27 cellular contexts compared by ENCODE assay signal in the genomic region with DNA sequence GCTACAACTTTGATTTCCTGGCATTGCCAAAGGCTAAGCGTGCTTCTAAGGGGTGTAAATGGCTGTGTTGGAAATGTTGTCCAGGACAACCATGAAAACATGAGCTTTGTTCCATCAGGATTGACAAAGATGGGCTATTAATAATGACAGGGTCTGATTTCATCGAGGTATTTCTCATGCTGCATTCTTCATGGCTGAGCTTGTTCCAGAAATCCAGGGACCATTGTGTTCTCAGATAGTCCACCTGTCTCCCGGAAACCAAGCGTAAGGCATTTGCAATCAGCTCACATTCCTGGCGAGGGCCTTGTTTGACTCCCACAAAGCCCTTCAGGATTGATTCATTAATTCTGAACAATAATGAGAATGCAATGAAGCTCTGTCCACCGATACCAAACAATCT.
DNase-seq lines count a peak whose midpoint lies in the region; ATAC-seq and FAIRE-seq lines count a peak whose summit lies in the region.
"Had no signal": no experiment of that assay in that cellular context is flagged by ENCODE, and none has a peak within 500 bp of the region (broad histone marks: within the 10 kb centered on the region; RNA-seq: fewer than 3 reads in every experiment).

No MANE protein-coding gene starts in this region.

- peaks cover 3% of the 10 kb centered on the region for H3K9me3 Mint-ChIP-seq in activated naive CD8-positive, alpha-beta T cell treated with anti-CD3 and anti-CD28 coated beads, Interleukin-2, amount 10 ng/mL, durations not matched to agents 7 days and 5 days
- H3K9me3 Mint-ChIP-seq in activated naive CD8-positive, alpha-beta T cell treated with anti-CD3 and anti-CD28 coated beads, Interleukin-2, amount 50 U/mL, for 24 hours = peaks cover 4% of the 10 kb centered on the region
- no peaks in the 10 kb centered on the region for H3K9me3 Mint-ChIP-seq in central memory CD8-positive, alpha-beta T cell
- no peaks in the 10 kb centered on the region for H3K9me3 Mint-ChIP-seq in stimulated activated memory B cell treated with anti-CD40 and anti-IgM and Interleukin-4, amounts not matched to agents 10 μg/mL and 1 μg/mL and 100 μg/mL, for 72 hours
- H3K9me3 Mint-ChIP-seq: activated T-helper 2 cell treated with anti-CD3 and anti-CD28 coated beads, Interferon-gamma antibody, Interleukin-2, Interleukin-4, amounts not matched to agents 10 μg/mL and 5 μg/mL and 100 μg/mL, durations not matched to agents 14 hours and 24 hours and 36 hours had no signal

- FAIRE-seq in urothelium cell line (lab: Jason Lieb, UNC) = no peak
- FAIRE-seq: A204.1, bronchial epithelial cell, HepG2, TTC549 had no signal

- peak overlapping the region; percentile 68 for H3K27ac ChIP-seq in skeletal muscle tissue (ENCODE audit: low read depth, low read length)
- H3K27ac ChIP-seq: HL-60, lower lobe of right lung, PC-9, transverse colon had no signal

- peaks cover 8 to 19% (median 9%) of the 10 kb centered on the region in 3 donors for H3K4me1 ChIP-seq in skeletal muscle tissue (ENCODE audit: control insufficient read depth in 3 of 3, insufficient read depth in 3 of 3, low read length in 3 of 3)

- no peak overlapping the region for H3K4me3 Mint-ChIP-seq in activated naive CD8-positive, alpha-beta T cell treated with anti-CD3 and anti-CD28 coated beads, Interleukin-2, amount 10 ng/mL, durations not matched to agents 7 days and 5 days
- no peak overlapping the region for H3K4me3 Mint-ChIP-seq in activated naive CD8-positive, alpha-beta T cell treated with anti-CD3 and anti-CD28 coated beads, Interleukin-2, amount 50 U/mL, for 24 hours
- no peak overlapping the region for H3K4me3 Mint-ChIP-seq in central memory CD8-positive, alpha-beta T cell
- H3K4me3 Mint-ChIP-seq in stimulated activated memory B cell treated with anti-CD40 and anti-IgM and Interleukin-4, amounts not matched to agents 10 μg/mL and 1 μg/mL and 100 μg/mL, for 72 hours = no peak overlapping the region
- H3K4me3 Mint-ChIP-seq: immature natural killer cell had no signal

- no peaks in the 10 kb centered on the region for H3K36me3 ChIP-seq in skeletal muscle tissue (ENCODE audit: control insufficient read depth in 3 of 3, insufficient read depth in 3 of 3, low read length in 3 of 3)
- H3K36me3 ChIP-seq: BE2C, lower lobe of right lung, transverse colon had no signal

- peaks cover 10% of the 10 kb centered on the region for H3K36me3 Mint-ChIP-seq in activated naive CD8-positive, alpha-beta T cell treated with anti-CD3 and anti-CD28 coated beads, Interleukin-2, amount 10 ng/mL, durations not matched to agents 7 days and 5 days
- no peaks in the 10 kb centered on the region for H3K36me3 Mint-ChIP-seq in activated naive CD8-positive, alpha-beta T cell treated with anti-CD3 and anti-CD28 coated beads, Interleukin-2, amount 50 U/mL, for 24 hours (ENCODE audit: low read depth)
- no peaks in the 10 kb centered on the region for H3K36me3 Mint-ChIP-seq in central memory CD8-positive, alpha-beta T cell (ENCODE audit: insufficient read depth)
- H3K36me3 Mint-ChIP-seq in stimulated activated memory B cell treated with anti-CD40 and anti-IgM and Interleukin-4, amounts not matched to agents 10 μg/mL and 1 μg/mL and 100 μg/mL, for 72 hours = no peaks in the 10 kb centered on the region
- H3K36me3 Mint-ChIP-seq: immature natural killer cell had no signal

- ATAC-seq in activated naive CD8-positive, alpha-beta T cell treated with anti-CD3 and anti-CD28 coated beads, Interleukin-2, amount 10 ng/mL, durations not matched to agents 7 days and 5 days (ENCODE audit: low read depth) = no peak
- ATAC-seq in activated naive CD8-positive, alpha-beta T cell treated with anti-CD3 and anti-CD28 coated beads, Interleukin-2, amount 50 U/mL, for 24 hours = no peak
- no peak for ATAC-seq in central memory CD8-positive, alpha-beta T cell (replicated peaks; ENCODE audit: extremely low read depth, poor library complexity, severe bottlenecking)
- ATAC-seq in stimulated activated memory B cell treated with anti-CD40 and anti-IgM and Interleukin-4, amounts not matched to agents 10 μg/mL and 1 μg/mL and 100 μg/mL, for 72 hours = no peak
- ATAC-seq: HepG2; lower lobe of right lung; stimulated activated naive CD8-positive, alpha-beta T cell treated with anti-CD3 and anti-CD28 coated beads, Interleukin-15, amount 100 ng/mL, for 72 hours had no signal

- no peak for DNase-seq in activated naive CD8-positive, alpha-beta T cell treated with anti-CD3 and anti-CD28 coated beads, Interleukin-2, amount 10 ng/mL, durations not matched to agents 7 days and 5 days
- no peak for DNase-seq in activated naive CD8-positive, alpha-beta T cell treated with anti-CD3 and anti-CD28 coated beads, Interleukin-2, amount 50 U/mL, for 24 hours
- no peak for DNase-seq in central memory CD8-positive, alpha-beta T cell (ENCODE audit: low spot score in 2 of 2)
- peak; percentile 39 for DNase-seq in left kidney (ENCODE audit: low read depth, low spot score)
- DNase-seq in urothelium cell line (ENCODE audit: low spot score) = no peak
- no peak for DNase-seq in GOT3 (lab: John Stamatoyannopoulos, UW)
- DNase-seq: activated CD4-positive, alpha-beta T cell treated with anti-CD3 and anti-CD28 coated beads for 4 hours; BE2C; foreskin fibroblast; immature natural killer cell; lower lobe of right lung; NCI-H1092 treated with DMSO at 0.1 percent for 48 hours; NCI-H2081 treated with DMSO at 0.1 percent for 48 hours; NCI-H446 treated with DMSO at 0.1 percent for 48 hours; PC-9; SIG-M5; stimulated activated CD4-positive, alpha-beta T cell treated with anti-CD3 and anti-CD28 coated beads, Interleukin-4, amount 100 ng/mL, for 24 hours; stimulated activated naive CD8-positive, alpha-beta T cell treated with anti-CD3 and anti-CD28 coated beads, Interleukin-15, amount 100 ng/mL, for 72 hours; transverse colon had no signal

- peak overlapping the region; percentile 37 for H3K27ac Mint-ChIP-seq in activated naive CD8-positive, alpha-beta T cell treated with anti-CD3 and anti-CD28 coated beads, Interleukin-2, amount 10 ng/mL, durations not matched to agents 7 days and 5 days
- H3K27ac Mint-ChIP-seq in activated naive CD8-positive, alpha-beta T cell treated with anti-CD3 and anti-CD28 coated beads, Interleukin-2, amount 50 U/mL, for 24 hours = no peak overlapping the region
- H3K27ac Mint-ChIP-seq in central memory CD8-positive, alpha-beta T cell (ENCODE audit: low read depth) = peak overlapping the region; percentile 2
- H3K27ac Mint-ChIP-seq in stimulated activated memory B cell treated with anti-CD40 and anti-IgM and Interleukin-4, amounts not matched to agents 10 μg/mL and 1 μg/mL and 100 μg/mL, for 72 hours = no peak overlapping the region
- H3K27ac Mint-ChIP-seq: activated T-helper 2 cell treated with anti-CD3 and anti-CD28 coated beads, Interferon-gamma antibody, Interleukin-2, Interleukin-4, amounts not matched to agents 10 μg/mL and 5 μg/mL and 100 μg/mL, durations not matched to agents 14 hours and 24 hours and 36 hours; stimulated activated naive CD8-positive, alpha-beta T cell treated with anti-CD3 and anti-CD28 coated beads, Interleukin-15, amount 100 ng/mL, for 72 hours had no signal

- H3K9ac ChIP-seq in skeletal muscle tissue (ENCODE audit: low read depth in 1 of 3, low read length in 3 of 3) = no peak overlapping the region

- no peaks in the 10 kb centered on the region for H3K27me3 ChIP-seq in skeletal muscle tissue (ENCODE audit: control insufficient read depth in 3 of 3, insufficient read depth in 3 of 3, low read length in 3 of 3)
- H3K27me3 ChIP-seq: BE2C, transverse colon had no signal

- no peaks in the 10 kb centered on the region for H3K9me3 ChIP-seq in skeletal muscle tissue (ENCODE audit: control insufficient read depth in 3 of 3, low read length in 3 of 3)
- H3K9me3 ChIP-seq: BE2C, lower lobe of right lung, transverse colon had no signal

- H3K27me3 Mint-ChIP-seq in activated naive CD8-positive, alpha-beta T cell treated with anti-CD3 and anti-CD28 coated beads, Interleukin-2, amount 10 ng/mL, durations not matched to agents 7 days and 5 days = peaks cover 3% of the 10 kb centered on the region
- no peaks in the 10 kb centered on the region for H3K27me3 Mint-ChIP-seq in activated naive CD8-positive, alpha-beta T cell treated with anti-CD3 and anti-CD28 coated beads, Interleukin-2, amount 50 U/mL, for 24 hours
- no peaks in the 10 kb centered on the region for H3K27me3 Mint-ChIP-seq in central memory CD8-positive, alpha-beta T cell
- H3K27me3 Mint-ChIP-seq in stimulated activated memory B cell treated with anti-CD40 and anti-IgM and Interleukin-4, amounts not matched to agents 10 μg/mL and 1 μg/mL and 100 μg/mL, for 72 hours = no peaks in the 10 kb centered on the region
- H3K27me3 Mint-ChIP-seq: stimulated activated naive CD8-positive, alpha-beta T cell treated with anti-CD3 and anti-CD28 coated beads, Interleukin-15, amount 100 ng/mL, for 72 hours had no signal

- H3K4me3 ChIP-seq in skeletal muscle tissue (ENCODE audit: low read length in 3 of 3) = no peak overlapping the region
- H3K4me3 ChIP-seq: lower lobe of right lung, PC-9, transverse colon had no signal

- POLR2A ChIA-PET in activated naive CD8-positive, alpha-beta T cell treated with anti-CD3 and anti-CD28 coated beads, Interleukin-2, amount 10 ng/mL, durations not matched to agents 7 days and 5 days (lab: Charles Lee) = interaction anchor here (1.5 kb wide), 1 partner anchor 52 kb away, joined by 4 read pairs; no protein-coding TSS in a partner anchor

- H3K4me1 Mint-ChIP-seq in activated naive CD8-positive, alpha-beta T cell treated with anti-CD3 and anti-CD28 coated beads, Interleukin-2, amount 10 ng/mL, durations not matched to agents 7 days and 5 days = peaks cover 42% of the 10 kb centered on the region
- H3K4me1 Mint-ChIP-seq in activated naive CD8-positive, alpha-beta T cell treated with anti-CD3 and anti-CD28 coated beads, Interleukin-2, amount 50 U/mL, for 24 hours = peaks cover 48% of the 10 kb centered on the region
- H3K4me1 Mint-ChIP-seq in central memory CD8-positive, alpha-beta T cell = peaks cover 40% of the 10 kb centered on the region
- peaks cover 13% of the 10 kb centered on the region for H3K4me1 Mint-ChIP-seq in stimulated activated memory B cell treated with anti-CD40 and anti-IgM and Interleukin-4, amounts not matched to agents 10 μg/mL and 1 μg/mL and 100 μg/mL, for 72 hours

Comparison
In these comparisons a context has a peak if more than half of its experiments do, and no peak if none do; other contexts are left out.
1. H3K27ac Mint-ChIP-seq: peak in activated naive CD8-positive, alpha-beta T cell treated with anti-CD3 and anti-CD28 coated beads, Interleukin-2, amount 10 ng/mL, durations not matched to agents 7 days and 5 days (single experiment) and central memory CD8-positive, alpha-beta T cell (single experiment); none in activated naive CD8-positive, alpha-beta T cell treated with anti-CD3 and anti-CD28 coated beads, Interleukin-2, amount 50 U/mL, for 24 hours (single experiment) and stimulated activated memory B cell treated with anti-CD40 and anti-IgM and Interleukin-4, amounts not matched to agents 10 μg/mL and 1 μg/mL and 100 μg/mL, for 72 hours (single experiment).